10 cellular contexts compared by ENCODE assay signal in genomic region chr1:19426294-19427086, GRCh38. TPM values are rescaled to one million over a fixed set of nuclear protein-coding genes. Genes with fewer than 3 reads are reported as not detected.
DNase-seq lines count a peak whose midpoint lies in the region; ATAC-seq and TF ChIP-seq lines count a peak whose summit lies in the region.
"Had no signal": no experiment of that assay in that cellular context is flagged by ENCODE, and none has a peak within 500 bp of the region (broad histone marks: within the 10 kb centered on the region; RNA-seq: fewer than 3 reads in every experiment).

No MANE protein-coding gene starts in this region.

- H3K4me3 ChIP-seq in fibroblast of villous mesenchyme (ENCODE audit: low read depth, low read length) (no peak overlapping the region), ovary (no peak overlapping the region), uterus (no peak overlapping the region), GM23338 (no peak overlapping the region)

- H3K36me3 ChIP-seq in ovary, result no peaks in the 10 kb centered on the region
- H3K36me3 ChIP-seq in uterus, result no peaks in the 10 kb centered on the region
- H3K36me3 ChIP-seq in GM23338 (ENCODE audit: insufficient read depth), result no peaks in the 10 kb centered on the region

- H3K9me3 Mint-ChIP-seq in activated naive CD4-positive, alpha-beta T cell treated with anti-CD3 and anti-CD28 coated beads, Interleukin-2, amount 50 U/mL, for 72 hours, result no peaks in the 10 kb centered on the region
- no peaks in the 10 kb centered on the region for H3K9me3 Mint-ChIP-seq in GM23338

- peaks cover 96% of the 10 kb centered on the region for H4K20me1 ChIP-seq in GM23338 (replicated peaks; ENCODE audit: insufficient read depth)

- H3K27ac Mint-ChIP-seq in activated naive CD4-positive, alpha-beta T cell treated with anti-CD3 and anti-CD28 coated beads, Interleukin-2, amount 50 U/mL, for 72 hours, result peak overlapping the region; percentile 17 to 48
- H3K27ac Mint-ChIP-seq in GM23338, result no peak overlapping the region

- H3K4me1 Mint-ChIP-seq in GM23338, result peaks cover 29% of the 10 kb centered on the region

- H3K27ac ChIP-seq in ovary (peak overlapping the region; percentile 64 to 85), uterus (peak overlapping the region; percentile 71 to 88), GM23338 (ENCODE audit: low read depth) (no peak overlapping the region)

- H3K27me3 Mint-ChIP-seq in GM23338 (ENCODE audit: insufficient read depth, low read depth, poor library complexity), result peaks cover 2% of the 10 kb centered on the region

- H3K27me3 ChIP-seq in ovary, result no peaks in the 10 kb centered on the region
- no peaks in the 10 kb centered on the region for H3K27me3 ChIP-seq in uterus
- no peaks in the 10 kb centered on the region for H3K27me3 ChIP-seq in GM23338 (ENCODE audit: insufficient read depth)

- H2AFZ ChIP-seq in GM23338, result no peak overlapping the region

- WGBS in ovary, 3 donors, result 12 to 26% (median 15%) methylated on average over 13 of the region's 13 CpGs

- H3K36me3 Mint-ChIP-seq in activated naive CD4-positive, alpha-beta T cell treated with anti-CD3 and anti-CD28 coated beads, Interleukin-2, amount 50 U/mL, for 72 hours, result peaks cover 0 to 14% of the 10 kb centered on the region in 2 donors
- H3K36me3 Mint-ChIP-seq in GM23338 (ENCODE audit: low read depth), result peaks cover 3% of the 10 kb centered on the region; the same call in 2 of the 3 replicates

- peaks cover 51% of the 10 kb centered on the region for H3K4me1 ChIP-seq in ovary (ENCODE audit: insufficient read depth)
- peaks cover 29 to 35% of the 10 kb centered on the region in 2 donors for H3K4me1 ChIP-seq in uterus
- H3K4me1 ChIP-seq in GM23338 (ENCODE audit: insufficient read depth), result peaks cover 21% of the 10 kb centered on the region

- no peak overlapping the region for H3K4me3 Mint-ChIP-seq in GM23338

- no peak overlapping the region for H3K4me2 ChIP-seq in GM23338

- H3K79me2 ChIP-seq in GM23338 (replicated peaks; ENCODE audit: insufficient read depth), result peaks cover 100% of the 10 kb centered on the region

- H3K9me3 ChIP-seq in ovary (no peaks in the 10 kb centered on the region), uterus (no peaks in the 10 kb centered on the region)

- TF ChIP-seq POLR2A in ovary (IDR thresholded peaks at IDR 0.05), result no peak
- no peak for TF ChIP-seq POLR2A in uterus (IDR thresholded peaks at IDR 0.05)

- peak in 1 of 2 donors; percentile 39 for ATAC-seq in activated naive CD4-positive, alpha-beta T cell treated with anti-CD3 and anti-CD28 coated beads, Interleukin-2, amount 50 U/mL, for 72 hours
- ATAC-seq in HG03439 (IDR thresholded peaks at IDR 0.05; ENCODE audit: unreplicated experiment), result no peak
- no peak for ATAC-seq in GM23338

- TF ChIP-seq CTCF in fibroblast of villous mesenchyme (IDR thresholded peaks at IDR 0.05; ENCODE audit: insufficient read depth, low read depth, low read length), result no peak
- TF ChIP-seq CTCF in ovary (IDR thresholded peaks at IDR 0.05), result no peak
- TF ChIP-seq CTCF in uterus (IDR thresholded peaks at IDR 0.05), result no peak
- no peak for TF ChIP-seq CTCF in GM23338 (conservative IDR thresholded peaks at IDR 0.05; ENCODE audit: low read depth in 2 of 2)

- no peaks in the 10 kb centered on the region for H3F3A ChIP-seq in GM23338 (replicated peaks; ENCODE audit: low read depth)

- TF ChIP-seq EP300 in ovary (IDR thresholded peaks at IDR 0.05), result no peak

- no peaks in the 10 kb centered on the region for H3K9me2 ChIP-seq in GM23338 (ENCODE audit: insufficient read depth)

- intact Hi-C loops in ovary (cut with DNase I), result no loop called here
- intact Hi-C loops in uterus (cut with DNase I; ENCODE audit: low total_unique reads), result no loop called here

- DNase-seq in activated naive CD4-positive, alpha-beta T cell treated with anti-CD3 and anti-CD28 coated beads, Interleukin-2, amount 50 U/mL, for 72 hours (ENCODE audit: low spot score in 2 of 2), result no peak
- DNase-seq in activated naive CD4-positive, alpha-beta T cell treated with anti-CD3 and anti-CD28 coated beads, Interleukin-2, amount 50 U/mL, for 16 hours, result no peak
- DNase-seq in fibroblast of villous mesenchyme (ENCODE audit: low read depth) (peak; percentile 46), ovary (peak in 2 of 5 donors; percentile 45 to 63), uterus (peak in 1 of 2 donors; percentile 48), NCI-H2196 treated with DMSO at 0.1 percent for 48 hours (lab: John Stamatoyannopoulos, UW; ENCODE audit: unreplicated experiment) (no peak), GM23338 (ENCODE audit: low spot score) (no peak)
- DNase-seq: dermis blood vessel endothelial cell, MV-4-11 had no signal

TF ChIP-seq in GM23338, 12 proteins besides CTCF, POLR2A, EP300 and RAD21:
- TF ChIP-seq ETS1 (IDR thresholded peaks at IDR 0.05) (no peak), ZNF114 (CRISPR knock-in tag; IDR thresholded peaks at IDR 0.05) (no peak), NANOG (IDR thresholded peaks at IDR 0.05; ENCODE audit: borderline replicate concordance) (no peak), REST (IDR thresholded peaks at IDR 0.05; ENCODE audit: unreplicated experiment) (no peak), EZH2phosphoT487 (IDR thresholded peaks at IDR 0.05; ENCODE audit: unreplicated experiment) (no peak), POLR2AphosphoS5 (IDR thresholded peaks at IDR 0.05; ENCODE audit: low read depth) (no peak), CREB1 (CRISPR knock-in tag; IDR thresholded peaks at IDR 0.05; ENCODE audit: low read depth) (no peak), ZNF331 (CRISPR knock-in tag; IDR thresholded peaks at IDR 0.05; ENCODE audit: low read depth) (no peak), JUNB (IDR thresholded peaks at IDR 0.05; ENCODE audit: unreplicated experiment) (no peak)

RNA-seq across cellular contexts. Expression of gene CAPZB, which starts 58.8 kb away (rescaled TPM):
- total RNA-seq in activated naive CD4-positive, alpha-beta T cell treated with anti-CD3 and anti-CD28 coated beads, Interleukin-2, amount 50 U/mL, for 72 hours, result 100 to 1,000 TPM; 404 to 419 TPM
- 173 and 183 TPM in 2 replicates for total RNA-seq in fibroblast of villous mesenchyme
- total RNA-seq in ovary, result 100 to 1,000 TPM in 5 of 7 donors, 10 to 100 TPM in 2; 85.0 to 347 (median 258) TPM
- 100 to 1,000 TPM; 253 to 391 TPM for polyA plus RNA-seq in ovary
- total RNA-seq in uterus, result 100 to 1,000 TPM in 3 of 4 donors, 10 to 100 TPM in 1; 94.4 to 281 (median 141) TPM
- 183 and 195 TPM in 2 replicates for total RNA-seq in GM23338 (2014; rRNA removed; shearing (Covaris generic))
- polyA plus RNA-seq in GM23338 (2016; fragmentation: Nextera tagmentation; extraction: Ambion mirVana), result 320 and 348 TPM in 2 replicates
